ENCODE assay signal across 35 cellular contexts in genomic region chr1:171243878-171244277, GRCh38.
"Had no signal": no experiment of that assay in that cellular context is flagged by ENCODE, and none has a peak within 500 bp of the region (broad histone marks: within the 10 kb centered on the region; RNA-seq: fewer than 3 reads in every experiment).

No MANE protein-coding gene starts in this region.

- H3K36me3 ChIP-seq: MG63 had no signal

- DNase-seq: Karpas-422, Kasumi-1, MG63, MM.1S, MV-4-11, NCI-H1048, NCI-H1092, NCI-H1092 treated with DMSO at 0.1 percent for 48 hours, NCI-H1105, NCI-H1105 treated with DMSO at 0.1 percent for 48 hours, NCI-H1417, NCI-H1417 treated with DMSO at 0.1 percent for 48 hours, NCI-H1436, NCI-H1436 treated with DMSO at 0.1 percent for 48 hours, NCI-H146, NCI-H1694, NCI-H1694 treated with DMSO at 0.1 percent for 48 hours, NCI-H187, NCI-H187 treated with DMSO at 0.1 percent for 48 hours, NCI-H1930, NCI-H2029, NCI-H2029 treated with DMSO at 0.1 percent for 48 hours, NCI-H2081, NCI-H2081 treated with DMSO at 0.1 percent for 48 hours, NCI-H2107, NCI-H2171, NCI-H2171 treated with DMSO at 0.1 percent for 48 hours, NCI-H2227 treated with DMSO at 0.1 percent for 48 hours, NCI-H226, NCI-H345, NCI-H446, NCI-H446 treated with DMSO at 0.1 percent for 48 hours, NCI-H510A, NCI-H510A treated with DMSO at 0.1 percent for 48 hours had no signal

- H3K9ac ChIP-seq: KMS-11 had no signal

- H3K4me2 ChIP-seq: KMS-11 had no signal

- H3K27ac ChIP-seq: KMS-11 had no signal

- H3K4me3 ChIP-seq: MG63 had no signal

- H3K9me3 ChIP-seq: MG63 had no signal
